In the genomic region with DNA sequence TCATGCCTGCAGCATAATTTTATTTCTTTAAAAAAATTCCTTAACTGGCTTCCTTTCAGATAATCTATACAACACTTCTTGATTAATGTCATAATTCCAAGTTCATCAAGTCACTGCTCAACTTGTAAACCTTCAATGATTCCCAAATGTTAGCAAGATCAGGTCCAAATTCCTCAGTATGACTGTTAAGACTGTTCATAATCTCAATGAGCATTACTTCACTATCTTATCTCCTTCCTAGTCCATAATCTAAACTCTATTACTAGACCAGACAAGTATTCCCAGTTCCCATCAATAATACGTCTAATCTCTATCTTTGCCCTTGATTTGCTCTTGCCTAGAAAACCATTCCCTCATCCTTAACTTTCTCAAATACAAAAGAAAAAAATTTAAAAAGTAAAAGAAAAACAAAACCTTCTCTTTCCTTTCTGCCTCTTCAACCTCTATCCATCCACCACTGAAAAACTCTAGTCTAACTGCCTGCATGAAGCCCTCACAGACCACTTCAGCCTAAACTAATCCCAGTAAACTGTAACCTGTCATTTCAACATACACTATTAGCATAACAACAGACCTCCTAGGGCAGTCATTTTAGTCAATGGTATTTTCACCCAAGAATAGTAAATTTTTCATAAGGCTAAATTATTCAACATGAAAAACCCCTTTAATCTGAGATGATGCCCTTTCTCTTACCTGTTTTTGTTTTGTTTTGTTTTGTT, we compare ENCODE assay signal across 16 cellular contexts.
"Had no signal": no experiment of that assay in that cellular context is flagged by ENCODE, and none has a peak within 500 bp of the region (broad histone marks: within the 10 kb centered on the region; RNA-seq: fewer than 3 reads in every experiment).

No MANE protein-coding gene starts in this region.

- H3K36me3 ChIP-seq: colonic mucosa, ovary had no signal

- H3K9me3 ChIP-seq: colonic mucosa, ovary had no signal

- DNase-seq: activated CD4-positive, alpha-beta T cell treated with anti-CD3 and anti-CD28 coated beads, Interleukin-2, amount 50 U/mL, for 1 hour; activated CD8-positive, alpha-beta memory T cell treated with anti-CD3 and anti-CD28 coated beads for 24 hours; activated naive CD4-positive, alpha-beta T cell treated with anti-CD3 and anti-CD28 coated beads for 36 hours; activated naive CD8-positive, alpha-beta T cell treated with anti-CD3 and anti-CD28 coated beads, Interleukin-2, amount 50 U/mL, for 24 hours; central memory CD4-positive, alpha-beta T cell; colonic mucosa; kidney glomerular epithelial cell; left ventricle myocardium superior; mesenchymal stem cell; ovary; stimulated activated CD4-positive, alpha-beta T cell treated with anti-CD3 and anti-CD28 coated beads, Interleukin-12 subunit alpha, Interleukin-12 subunit beta, amount 100 ng/mL, for 4 hours; stimulated activated CD4-positive, alpha-beta T cell treated with anti-CD3 and anti-CD28 coated beads, Interleukin-2, amount 100 ng/mL, for 24 hours; T-helper 9 cell had no signal

- H3K27ac ChIP-seq: colonic mucosa, hepatocyte, ovary had no signal

- H3K27me3 Mint-ChIP-seq: activated naive CD8-positive, alpha-beta T cell treated with anti-CD3 and anti-CD28 coated beads, Interleukin-2, amount 50 U/mL, for 24 hours had no signal

- H3K4me3 Mint-ChIP-seq: activated naive CD4-positive, alpha-beta T cell treated with anti-CD3 and anti-CD28 coated beads for 36 hours; activated naive CD8-positive, alpha-beta T cell treated with anti-CD3 and anti-CD28 coated beads, Interleukin-2, amount 50 U/mL, for 24 hours had no signal

- H3K27ac Mint-ChIP-seq: activated naive CD4-positive, alpha-beta T cell treated with anti-CD3 and anti-CD28 coated beads for 36 hours; activated naive CD8-positive, alpha-beta T cell treated with anti-CD3 and anti-CD28 coated beads, Interleukin-2, amount 50 U/mL, for 24 hours had no signal

- H3K27me3 ChIP-seq: colonic mucosa, hepatocyte, ovary had no signal

- H3K9me3 Mint-ChIP-seq: activated naive CD4-positive, alpha-beta T cell treated with anti-CD3 and anti-CD28 coated beads for 36 hours; activated naive CD8-positive, alpha-beta T cell treated with anti-CD3 and anti-CD28 coated beads, Interleukin-2, amount 50 U/mL, for 24 hours had no signal

- H3K4me3 ChIP-seq: colonic mucosa, hepatocyte, ovary had no signal

- ATAC-seq: activated CD4-positive, CD25-positive, alpha-beta regulatory T cell treated with anti-CD3 and anti-CD28 coated beads, Interleukin-2, amount 50 U/mL, for 24 hours; activated naive CD8-positive, alpha-beta T cell treated with anti-CD3 and anti-CD28 coated beads, Interleukin-2, amount 50 U/mL, for 24 hours; esophagus mucosa; left ventricle myocardium superior had no signal
